In the genomic region with DNA sequence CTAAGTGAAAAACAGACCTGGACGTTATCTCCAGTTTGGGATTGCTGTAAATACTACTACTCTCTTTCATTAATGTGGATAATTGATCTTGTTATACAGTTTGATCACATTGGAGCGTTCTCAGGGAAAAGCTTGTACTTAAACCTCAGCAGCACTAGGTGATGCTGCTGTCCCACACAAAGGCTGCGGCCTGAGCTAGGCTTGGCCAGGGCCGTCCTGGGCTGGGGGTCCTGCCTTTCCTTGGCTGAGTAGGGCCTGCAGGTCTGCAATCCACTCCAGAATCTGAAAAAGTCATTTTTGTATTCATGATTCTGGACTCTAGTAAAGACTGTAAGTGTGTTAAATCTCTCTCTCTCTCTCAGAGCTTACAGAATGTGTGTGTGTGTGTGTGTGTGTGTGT, we compare ENCODE assay signal across 1 cellular context.
TF ChIP-seq lines count a peak whose summit lies in the region.

No MANE protein-coding gene starts in this region.

TF ChIP-seq in A549, 52 proteins besides CTCF, POLR2A, EP300 and RAD21 (continued from another document):
- TF ChIP-seq SMC3 (IDR thresholded peaks at IDR 0.05), result no peak
- no peak for TF ChIP-seq RNF2 (IDR thresholded peaks at IDR 0.05; ENCODE audit: borderline replicate concordance, low read depth)
- no peak for TF ChIP-seq KDM5A (IDR thresholded peaks at IDR 0.05)
- no peak for TF ChIP-seq GATA3 (IDR thresholded peaks at IDR 0.05; ENCODE audit: borderline replicate concordance)
- no peak for TF ChIP-seq JUN (IDR thresholded peaks at IDR 0.05)
- no peak for TF ChIP-seq JUNB (IDR thresholded peaks at IDR 0.05)
- no peak for TF ChIP-seq MYC (IDR thresholded peaks at IDR 0.05; ENCODE audit: borderline replicate concordance, low read length)
- TF ChIP-seq TP53 (CRISPR knock-in tag; IDR thresholded peaks at IDR 0.05), result no peak
TF ChIP-seq in A549: peak in this region for 0.
